ENCODE assay signal across 2 cellular contexts in the genomic region with DNA sequence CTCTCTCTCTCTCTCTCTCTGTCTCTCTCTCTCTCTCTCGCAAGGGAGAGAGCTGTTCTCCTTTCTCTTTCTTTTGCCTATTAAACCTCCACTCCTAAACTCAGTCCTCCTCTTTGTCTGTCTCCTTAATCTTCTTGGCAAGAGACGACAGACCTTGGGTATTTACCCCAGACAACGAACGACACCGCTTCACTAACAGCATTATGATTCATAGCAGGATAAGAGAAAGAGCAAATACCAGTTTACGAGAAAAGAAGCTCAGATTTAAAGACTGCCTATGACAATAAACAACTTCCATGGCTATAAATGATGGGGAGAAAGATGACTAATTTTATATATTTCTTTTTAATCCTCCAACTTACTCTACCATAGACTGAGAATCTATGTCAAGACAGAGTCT.
A peak's percentile ranks its signal among the peaks of the same experiment; 100 is the strongest.
TF ChIP-seq lines count a peak whose summit lies in the region.

No MANE protein-coding gene starts in this region.

TF ChIP-seq in IMR-90, 13 proteins besides CTCF, POLR2A, EP300 and RAD21 (continued from another document):
- TF ChIP-seq RCOR1 (IDR thresholded peaks at IDR 0.05; ENCODE audit: insufficient replicate concordance, low read length) (no peak), CEBPB (IDR thresholded peaks at IDR 0.05; ENCODE audit: low read depth, low read length) (no peak), NFE2L2 (IDR thresholded peaks at IDR 0.05; ENCODE audit: low read depth, low read length) (no peak), FOS (IDR thresholded peaks at IDR 0.05; ENCODE audit: low read depth, low read length) (0 out of 2 replicates have a peak, but pooled peaks have one; percentile 17), SMC3 (IDR thresholded peaks at IDR 0.05; ENCODE audit: low read depth, low read length) (no peak)

TF ChIP-seq in GM12891, 5 proteins besides CTCF, POLR2A, EP300 and RAD21 (continued from another document):
- no peak for TF ChIP-seq POU2F2 (IDR thresholded peaks at IDR 0.05; ENCODE audit: low read depth, low read length)
TF ChIP-seq in GM12891: peak in this region for 0.
